ENCODE assay signal across 8 cellular contexts in genomic region chr2:27494944-27495554, GRCh38. TPM values are rescaled to one million over a fixed set of nuclear protein-coding genes. Genes with fewer than 3 reads are reported as not detected.
A peak's percentile ranks its signal among the peaks of the same experiment; 100 is the strongest.
DNase-seq lines count a peak whose midpoint lies in the region; ATAC-seq and TF ChIP-seq lines count a peak whose summit lies in the region.

TSS of gene FNDC4 (minus strand) at chr2:27495200. CDS start at chr2:27494679, 521 bp downstream.

- peaks cover 0 to 21% of the 10 kb centered on the region in 2 donors for H3K4me1 ChIP-seq in left lung

- H3K4me3 Mint-ChIP-seq in dendritic cell treated with granulocyte-macrophage colony-stimulating factor and Interleukin-4, amounts not matched to agents 40 ng/mL and 50 ng/mL, for 4 days = peak within 1 kb of the TSS; percentile 74
- H3K4me3 Mint-ChIP-seq in stimulated activated naive CD8-positive, alpha-beta T cell treated with anti-CD3 and anti-CD28 coated beads, Interleukin-15, amount 100 ng/mL, for 72 hours = peak within 1 kb of the TSS; percentile 81 to 87

- DNase-seq in EL (peak; percentile 19), RPMI7951 (ENCODE audit: low read depth) (peak; percentile 18), left lung (peak; percentile 35 to 82), NOMO-1 treated with DMSO at 0.1 percent for 48 hours (lab: John Stamatoyannopoulos, UW; ENCODE audit: unreplicated experiment) (no peak)
- DNase-seq in stimulated activated naive CD8-positive, alpha-beta T cell treated with anti-CD3 and anti-CD28 coated beads, Interleukin-15, amount 100 ng/mL, for 72 hours = peak; percentile 16 to 27

- peak; percentile 72 for ATAC-seq in left lung
- ATAC-seq in stimulated activated naive CD8-positive, alpha-beta T cell treated with anti-CD3 and anti-CD28 coated beads, Interleukin-15, amount 100 ng/mL, for 72 hours = peak; percentile 69
- no peak for ATAC-seq in HG02970 (IDR thresholded peaks at IDR 0.05; ENCODE audit: low FRiP score, unreplicated experiment)
- no peak for ATAC-seq in HG03378 (IDR thresholded peaks at IDR 0.05; ENCODE audit: unreplicated experiment)

- no peaks in the 10 kb centered on the region for H3K9me3 ChIP-seq in left lung

- H3K27ac Mint-ChIP-seq in dendritic cell treated with granulocyte-macrophage colony-stimulating factor and Interleukin-4, amounts not matched to agents 40 ng/mL and 50 ng/mL, for 4 days = no peak within 1 kb of the TSS
- H3K27ac Mint-ChIP-seq in stimulated activated naive CD8-positive, alpha-beta T cell treated with anti-CD3 and anti-CD28 coated beads, Interleukin-15, amount 100 ng/mL, for 72 hours = peak within 1 kb of the TSS in 1 of 2 donors; percentile 63

- no peaks in the 10 kb centered on the region for H3K36me3 Mint-ChIP-seq in dendritic cell treated with granulocyte-macrophage colony-stimulating factor and Interleukin-4, amounts not matched to agents 40 ng/mL and 50 ng/mL, for 4 days (ENCODE audit: low read depth)

- H3K9me3 Mint-ChIP-seq in dendritic cell treated with granulocyte-macrophage colony-stimulating factor and Interleukin-4, amounts not matched to agents 40 ng/mL and 50 ng/mL, for 4 days = no peaks in the 10 kb centered on the region
- H3K9me3 Mint-ChIP-seq in stimulated activated naive CD8-positive, alpha-beta T cell treated with anti-CD3 and anti-CD28 coated beads, Interleukin-15, amount 100 ng/mL, for 72 hours = no peaks in the 10 kb centered on the region

- no peak within 1 kb of the TSS for H3K27ac ChIP-seq in left lung

- no peak for TF ChIP-seq CTCF in left lung (IDR thresholded peaks at IDR 0.05)

- H3K36me3 ChIP-seq in left lung = no peaks in the 10 kb centered on the region

- peaks cover 0 to 65% of the 10 kb centered on the region in 2 donors for H3K27me3 ChIP-seq in left lung

- intact Hi-C loops in dendritic cell treated with granulocyte-macrophage colony-stimulating factor and Interleukin-4, amounts not matched to agents 40 ng/mL and 50 ng/mL, for 4 days (cut with micrococcal nuclease) = no loop called here
- intact Hi-C loops in left lung (cut with DNase I) = no loop called here

- peak within 1 kb of the TSS; percentile 43 for H3K4me3 ChIP-seq in left lung

- peaks cover 53% of the 10 kb centered on the region for H3K4me1 Mint-ChIP-seq in dendritic cell treated with granulocyte-macrophage colony-stimulating factor and Interleukin-4, amounts not matched to agents 40 ng/mL and 50 ng/mL, for 4 days (ENCODE audit: low read depth)
- H3K4me1 Mint-ChIP-seq in stimulated activated naive CD8-positive, alpha-beta T cell treated with anti-CD3 and anti-CD28 coated beads, Interleukin-15, amount 100 ng/mL, for 72 hours = peaks cover 35% of the 10 kb centered on the region

- peaks cover 69% of the 10 kb centered on the region for H3K27me3 Mint-ChIP-seq in dendritic cell treated with granulocyte-macrophage colony-stimulating factor and Interleukin-4, amounts not matched to agents 40 ng/mL and 50 ng/mL, for 4 days
- peaks cover 70% of the 10 kb centered on the region for H3K27me3 Mint-ChIP-seq in stimulated activated naive CD8-positive, alpha-beta T cell treated with anti-CD3 and anti-CD28 coated beads, Interleukin-15, amount 100 ng/mL, for 72 hours

RNA-seq across cellular contexts. Expression of gene FNDC4, which starts in this region (rescaled TPM):
- total RNA-seq in RPMI7951 (2014; rRNA removed; shearing (Covaris generic)) = 6.1 and 6.3 TPM in 2 replicates
- 1 to 10 TPM; 4.4 to 8.0 TPM for total RNA-seq in left lung

Comparison
In these comparisons a context has a peak if more than half of its experiments do, and no peak if none do; other contexts are left out.
1. ATAC-seq: peak in left lung (single experiment) and stimulated activated naive CD8-positive, alpha-beta T cell treated with anti-CD3 and anti-CD28 coated beads, Interleukin-15, amount 100 ng/mL, for 72 hours (single experiment); none in HG02970 (single experiment) and HG03378 (single experiment).